ENCODE assay signal across 8 cellular contexts in the genomic region with DNA sequence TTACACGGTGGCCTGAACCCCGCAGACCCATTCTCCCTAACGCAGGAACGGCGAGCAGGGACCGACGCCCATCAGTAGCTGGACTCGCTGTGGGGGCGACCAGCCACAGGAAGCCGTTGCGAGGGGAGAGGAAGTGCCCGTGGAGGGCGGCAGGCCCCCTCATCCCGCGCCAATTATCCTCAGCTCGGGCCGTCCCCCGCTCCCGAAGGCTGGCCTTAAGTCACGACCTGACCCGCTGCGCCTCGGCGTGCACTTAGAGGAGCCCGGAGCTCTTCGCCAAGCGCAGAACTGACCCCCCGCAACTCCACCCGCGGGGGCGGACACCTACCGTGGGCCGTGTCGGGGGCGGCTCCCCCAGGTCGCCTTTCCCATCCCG. TPM values are rescaled to one million over a fixed set of nuclear protein-coding genes. Genes with fewer than 3 reads are reported as not detected.
A peak's percentile ranks its signal among the peaks of the same experiment; 100 is the strongest.
DNase-seq lines count a peak whose midpoint lies in the region; ATAC-seq and TF ChIP-seq lines count a peak whose summit lies in the region.

No MANE protein-coding gene starts in this region.

- H3K4me1 ChIP-seq in SJSA1 (replicated peaks), result peaks cover 29% of the 10 kb centered on the region
- H3K4me1 ChIP-seq in prostate gland (replicated peaks), result peaks cover 11% of the 10 kb centered on the region

- H3K36me3 ChIP-seq in GM06990 (ENCODE audit: control insufficient read depth, insufficient read depth, low read length) (peaks cover 24% of the 10 kb centered on the region), SJSA1 (peaks cover 74% of the 10 kb centered on the region), prostate gland (peaks cover 0 to 21% of the 10 kb centered on the region in 2 donors)

- H3K4me3 ChIP-seq in GM06990 (replicated peaks; ENCODE audit: low read depth, low read length) (peak overlapping the region; percentile 92), HFF-Myc (replicated peaks; ENCODE audit: low read depth, low read length) (peak overlapping the region; percentile 96), SJSA1 (peak overlapping the region; percentile 98), fibroblast of villous mesenchyme (ENCODE audit: low read depth, low read length) (peak overlapping the region; percentile 93), prostate gland (peak overlapping the region; percentile 96 to 97)

- no peaks in the 10 kb centered on the region for H3K9me3 ChIP-seq in SJSA1 (replicated peaks)
- no peaks in the 10 kb centered on the region for H3K9me3 ChIP-seq in prostate gland

- DNase-seq in GM06990 (ENCODE audit: extremely low read depth, insufficient read length) (no peak), HFF-Myc (ENCODE audit: extremely low read depth, low read depth) (no peak), SJSA1 (ENCODE audit: low read depth in 1 of 2, low spot score in 2 of 2) (peak; percentile 62 to 63), fibroblast of villous mesenchyme (ENCODE audit: low read depth) (no peak), prostate gland (ENCODE audit: low spot score) (no peak), mucosa of gallbladder (ENCODE audit: low spot score) (no peak), cortex of kidney (lab: John Stamatoyannopoulos, UW) (no peak)

- H3K27ac ChIP-seq in SJSA1, result peak overlapping the region; percentile 56
- peak overlapping the region; percentile 28 to 66 for H3K27ac ChIP-seq in prostate gland

- WGBS in prostate gland, result under 1% methylated on average over 37 of the region's 37 CpGs

- no peak for TF ChIP-seq CTCF in GM06990 (IDR thresholded peaks at IDR 0.05; ENCODE audit: insufficient read depth, low read length, poor library complexity, severe bottlenecking)
- TF ChIP-seq CTCF in HFF-Myc (IDR thresholded peaks at IDR 0.05; ENCODE audit: low read depth, low read length, missing control alignments), result no peak
- TF ChIP-seq CTCF in fibroblast of villous mesenchyme (IDR thresholded peaks at IDR 0.05; ENCODE audit: insufficient read depth, low read depth, low read length), result no peak
- no peak for TF ChIP-seq CTCF in prostate gland (IDR thresholded peaks at IDR 0.05)

- no peak for TF ChIP-seq POLR2A in prostate gland (IDR thresholded peaks at IDR 0.05)

- H3K27me3 ChIP-seq in GM06990 (replicated peaks; ENCODE audit: control insufficient read depth, insufficient read depth, low read length) (no peaks in the 10 kb centered on the region), SJSA1 (replicated peaks) (no peaks in the 10 kb centered on the region), prostate gland (replicated peaks; ENCODE audit: insufficient read depth) (no peaks in the 10 kb centered on the region)

- no peak for ATAC-seq in GM18520 (IDR thresholded peaks at IDR 0.05; ENCODE audit: unreplicated experiment)

- intact Hi-C loops in prostate gland (cut with DNase I), result no loop called here

RNA-seq across cellular contexts. Expression of gene ARL16, which starts 0.4 kb away (rescaled TPM):
- total RNA-seq in SJSA1 (2014; rRNA removed; shearing (Covaris generic)), result 41.0 and 53.3 TPM in 2 replicates
- total RNA-seq in fibroblast of villous mesenchyme (22.9 and 27.4 TPM in 2 replicates), prostate gland (10 to 100 TPM; 27.9 to 49.5 TPM), mucosa of gallbladder (37.6 TPM)

RNA-seq across cellular contexts. Expression of gene HGS, which starts 0.6 kb away (rescaled TPM):
- total RNA-seq in SJSA1 (2014; rRNA removed; shearing (Covaris generic)), result 126 and 146 TPM in 2 replicates
- total RNA-seq in fibroblast of villous mesenchyme, result 75.1 and 94.4 TPM in 2 replicates
- 100 to 1,000 TPM; 102 to 167 TPM for total RNA-seq in prostate gland
- 137 TPM for total RNA-seq in mucosa of gallbladder

RNA-seq across cellular contexts. Expression of gene CCDC137, which starts 16.7 kb away (rescaled TPM):
- 41.2 and 48.5 TPM in 2 replicates for total RNA-seq in SJSA1 (2014; rRNA removed; shearing (Covaris generic))
- 7.8 and 10.0 TPM in 2 replicates for total RNA-seq in fibroblast of villous mesenchyme
- 10 to 100 TPM; 18.5 to 27.7 TPM for total RNA-seq in prostate gland
- total RNA-seq in mucosa of gallbladder, result 20.3 TPM

RNA-seq across cellular contexts. Expression of gene OXLD1, which starts 16.8 kb away (rescaled TPM):
- total RNA-seq in SJSA1 (2014; rRNA removed; shearing (Covaris generic)), result 49.7 and 82.3 TPM in 2 replicates
- total RNA-seq in fibroblast of villous mesenchyme (23.7 and 28.0 TPM in 2 replicates), prostate gland (10 to 100 TPM; 52.5 to 59.2 TPM), mucosa of gallbladder (38.4 TPM)

RNA-seq across cellular contexts. Expression of gene MRPL12, which starts 20.0 kb away (rescaled TPM):
- total RNA-seq in SJSA1 (2014; rRNA removed; shearing (Covaris generic)), result 19.5 and 34.3 TPM in 2 replicates
- total RNA-seq in fibroblast of villous mesenchyme, result 12.1 and 12.6 TPM in 2 replicates
- 10 to 100 TPM; 53.4 to 63.5 TPM for total RNA-seq in prostate gland
- 48.6 TPM for total RNA-seq in mucosa of gallbladder

Comparison
In these comparisons a context has a peak if more than half of its experiments do, and no peak if none do; other contexts are left out.
1. DNase-seq: peak in SJSA1 (2 of 2); none in GM06990 (single experiment), HFF-Myc (single experiment), fibroblast of villous mesenchyme (single experiment), prostate gland (single experiment), mucosa of gallbladder (single experiment) and cortex of kidney (single experiment).
2. Peak in every context shown above with its lines, with median percentiles within 50 percentile points of each other: H3K4me3 ChIP-seq.